ENCODE assay signal across 14 cellular contexts in genomic region chr1:39393645-39394044, GRCh38.
DNase-seq lines count a peak whose midpoint lies in the region; TF ChIP-seq lines count a peak whose summit lies in the region.
"Had no signal": no experiment of that assay in that cellular context is flagged by ENCODE, and none has a peak within 500 bp of the region (broad histone marks: within the 10 kb centered on the region; RNA-seq: fewer than 3 reads in every experiment).

No MANE protein-coding gene starts in this region.

- TF ChIP-seq POLR2A in breast epithelium (IDR thresholded peaks at IDR 0.05) = no peak

- BruUV-seq in MCF 10A (replicated peaks; lab: Mats Ljungman, UMichigan) = no TSS peak

- peak overlapping the region; percentile 91 for H2AK5ac ChIP-seq in mesenchymal stem cell (ENCODE audit: low read length, severe bottlenecking)

- H3K9me3 ChIP-seq in breast epithelium = no peaks in the 10 kb centered on the region
- H3K9me3 ChIP-seq in ascending aorta = no peaks in the 10 kb centered on the region
- H3K9me3 ChIP-seq in mesenchymal stem cell (ENCODE audit: control insufficient read depth, low read length) = no peaks in the 10 kb centered on the region
- H3K9me3 ChIP-seq: Peyer's patch had no signal

- intact Hi-C loops in MCF 10A (cut with micrococcal nuclease) (loop anchor here (2.0 kb wide), 1 partner anchor 17 kb away; no protein-coding TSS in a partner anchor), breast epithelium (cut with DNase I; ENCODE audit: low total_unique reads) (no loop called here), ascending aorta (cut with DNase I) (no loop called here)

- TF ChIP-seq CTCF in MCF 10A (IDR thresholded peaks at IDR 0.05; ENCODE audit: unreplicated experiment) (no peak), breast epithelium (IDR thresholded peaks at IDR 0.05) (no peak), ascending aorta (IDR thresholded peaks at IDR 0.05) (no peak), type B pancreatic cell (conservative IDR thresholded peaks at IDR 0.05) (no peak), GM10248 (IDR thresholded peaks at IDR 0.05; ENCODE audit: control extremely low read depth, extremely low read depth, low read depth, missing control alignments) (no peak)

- no peak overlapping the region for H3K4me2 ChIP-seq in mesenchymal stem cell (ENCODE audit: low read length, poor library complexity, severe bottlenecking)

- H2BK15ac ChIP-seq in mesenchymal stem cell (ENCODE audit: low read depth, poor library complexity, severe bottlenecking) = no peak overlapping the region

- WGBS in mesenchymal stem cell = 97% methylated on average over 11 of the region's 11 CpGs

- H4K91ac ChIP-seq in mesenchymal stem cell (ENCODE audit: low read length) = no peak overlapping the region

- H2AFZ ChIP-seq in mesenchymal stem cell (ENCODE audit: low read depth, low read length) = no peak overlapping the region

- H3K9me3 Mint-ChIP-seq in MCF 10A (ENCODE audit: unreplicated experiment) (no peaks in the 10 kb centered on the region), type B pancreatic cell (no peaks in the 10 kb centered on the region)

- peaks cover 54% of the 10 kb centered on the region for H3K4me1 Mint-ChIP-seq in MCF 10A (ENCODE audit: insufficient read depth, unreplicated experiment)
- peaks cover 64% of the 10 kb centered on the region for H3K4me1 Mint-ChIP-seq in type B pancreatic cell (ENCODE audit: unreplicated experiment)

- no peak overlapping the region for H3K18ac ChIP-seq in mesenchymal stem cell (ENCODE audit: low read depth in 1 of 2, low read length in 2 of 2)

- no peak overlapping the region for H3K4me3 ChIP-seq in breast epithelium
- no peak overlapping the region for H3K4me3 ChIP-seq in ascending aorta
- no peak overlapping the region for H3K4me3 ChIP-seq in mesenchymal stem cell (ENCODE audit: insufficient read depth in 1 of 2, low read depth in 1 of 2, low read length in 2 of 2)
- H3K4me3 ChIP-seq: Peyer's patch had no signal

- no peak overlapping the region for H2BK5ac ChIP-seq in mesenchymal stem cell (ENCODE audit: low read depth, low read length, poor library complexity, severe bottlenecking)

- H3K36me3 Mint-ChIP-seq in MCF 10A (ENCODE audit: insufficient read depth, unreplicated experiment) (peaks cover 11% of the 10 kb centered on the region), type B pancreatic cell (peaks cover 4% of the 10 kb centered on the region)

- H3K14ac ChIP-seq in mesenchymal stem cell (ENCODE audit: low read length in 2 of 2) = no peak overlapping the region

- H3K4ac ChIP-seq in mesenchymal stem cell (ENCODE audit: low read depth in 1 of 2, low read length in 2 of 2) = no peak overlapping the region

- H3K23ac ChIP-seq in mesenchymal stem cell (ENCODE audit: low read length in 2 of 2) = no peak overlapping the region

- POLR2A ChIA-PET in MCF 10A (lab: Yijun Ruan, JAX) (interaction anchor here (1.2 to 6.6 kb wide), 2 partner anchors 14 to 15 kb away, joined by 5 to 98 read pairs; no protein-coding TSS in a partner anchor), GM10248 (lab: Yijun Ruan, JAX) (no interaction called here)

- CTCF ChIA-PET in MCF 10A (lab: Yijun Ruan, JAX) (interaction anchor here (0.6 to 3.2 kb wide), 4 partner anchors 8 to 21 kb away, joined by 3 to 12 read pairs (median 4); no protein-coding TSS in a partner anchor), GM10248 (lab: Yijun Ruan, JAX) (interaction anchor here (1.1 to 2.4 kb wide), 3 partner anchors 17 to 60 kb away, joined by 3 to 13 read pairs (median 6); no protein-coding TSS in a partner anchor)

- no peaks in the 10 kb centered on the region for H3K27me3 Mint-ChIP-seq in MCF 10A (ENCODE audit: insufficient read depth, unreplicated experiment)
- no peaks in the 10 kb centered on the region for H3K27me3 Mint-ChIP-seq in type B pancreatic cell

- no peak overlapping the region for H2BK120ac ChIP-seq in mesenchymal stem cell (ENCODE audit: low read depth, low read length)

- H2BK12ac ChIP-seq in mesenchymal stem cell (ENCODE audit: low read length in 2 of 2) = no peak overlapping the region

- no peaks in the 10 kb centered on the region for H3K79me1 ChIP-seq in mesenchymal stem cell (replicated peaks; ENCODE audit: low read length, poor library complexity, severe bottlenecking)

- H3K27ac Mint-ChIP-seq in MCF 10A (ENCODE audit: low read depth, unreplicated experiment) = peak overlapping the region; percentile 73
- peak overlapping the region; percentile 93 for H3K27ac Mint-ChIP-seq in type B pancreatic cell

- DNase-seq in MCF 10A (ENCODE audit: unreplicated experiment) = no peak
- DNase-seq in breast epithelium (ENCODE audit: low spot score in 2 of 2) = no peak
- no peak for DNase-seq in ascending aorta (ENCODE audit: low spot score in 2 of 2)
- no peak for DNase-seq in mesenchymal stem cell
- DNase-seq in type B pancreatic cell (ENCODE audit: extremely low spot score, unreplicated experiment) = no peak
- no peak for DNase-seq in GM10248 (ENCODE audit: extremely low spot score)
- no peak for DNase-seq in NCI-H774 (lab: John Stamatoyannopoulos, UW)
- no peak for DNase-seq in effector CD8-positive, alpha-beta T cell (lab: John Stamatoyannopoulos, UW)
- DNase-seq: activated CD4-positive, alpha-beta T cell treated with anti-CD3 and anti-CD28 coated beads, Interleukin-2, amount 50 U/mL, for 4 hours; DMS79 treated with DMSO at 0.1 percent for 48 hours; effector CD4-positive, alpha-beta T cell; left colon; NCI-H345; Peyer's patch had no signal

- no peaks in the 10 kb centered on the region for H3K36me3 ChIP-seq in breast epithelium
- peaks cover 0 to 4% of the 10 kb centered on the region in 2 donors for H3K36me3 ChIP-seq in ascending aorta
- H3K36me3 ChIP-seq in mesenchymal stem cell (ENCODE audit: control insufficient read depth in 1 of 2, insufficient read depth in 2 of 2, low read depth in 1 of 2, low read length in 2 of 2) = peaks cover 8 to 13% of the 10 kb centered on the region in 2 experiments

- no peaks in the 10 kb centered on the region for H3K27me3 ChIP-seq in breast epithelium
- no peaks in the 10 kb centered on the region for H3K27me3 ChIP-seq in ascending aorta
- H3K27me3 ChIP-seq in mesenchymal stem cell (ENCODE audit: control insufficient read depth in 1 of 2, insufficient read depth in 1 of 2, low read length in 2 of 2) = no peaks in the 10 kb centered on the region
- H3K27me3 ChIP-seq: Peyer's patch had no signal

- no peak overlapping the region for H3K4me3 Mint-ChIP-seq in MCF 10A (ENCODE audit: unreplicated experiment)
- no peak overlapping the region for H3K4me3 Mint-ChIP-seq in type B pancreatic cell

- H3K9ac ChIP-seq in mesenchymal stem cell (ENCODE audit: low read length) = no peak overlapping the region

- no peak overlapping the region for H4K8ac ChIP-seq in mesenchymal stem cell (ENCODE audit: low read length)

- H3K27ac ChIP-seq in breast epithelium (no peak overlapping the region), ascending aorta (peak overlapping the region; percentile 81 to 85), mesenchymal stem cell (ENCODE audit: low read length, poor library complexity, severe bottlenecking) (peak overlapping the region; percentile 86)

- peaks cover 3 to 36% of the 10 kb centered on the region in 2 donors for H3K4me1 ChIP-seq in breast epithelium
- peaks cover 36 to 79% of the 10 kb centered on the region in 2 donors for H3K4me1 ChIP-seq in ascending aorta
- peaks cover 19% of the 10 kb centered on the region for H3K4me1 ChIP-seq in mesenchymal stem cell (ENCODE audit: control insufficient read depth, insufficient read depth, low read depth, low read length)

Comparison
In these comparisons a context has a peak if more than half of its experiments do, and no peak if none do; other contexts are left out.
1. H3K27ac ChIP-seq: peak in ascending aorta (2 of 2) and mesenchymal stem cell (single experiment); none in breast epithelium (0 of 2).